In genomic region chr9:81535542-81536241, GRCh38 we compare ENCODE assay signal across 15 cellular contexts.
DNase-seq lines count a peak whose midpoint lies in the region; ATAC-seq, FAIRE-seq and TF ChIP-seq lines count a peak whose summit lies in the region.
"Had no signal": no experiment of that assay in that cellular context is flagged by ENCODE, and none has a peak within 500 bp of the region (broad histone marks: within the 10 kb centered on the region; RNA-seq: fewer than 3 reads in every experiment).

No MANE protein-coding gene starts in this region.

- H3K9me3 Mint-ChIP-seq in naive thymus-derived CD8-positive, alpha-beta T cell, result peaks cover 0 to 8% (median 0%) of the 10 kb centered on the region in 9 donors
- H3K9me3 Mint-ChIP-seq: activated T-helper 1 cell treated with anti-CD3 and anti-CD28 coated beads, Interleukin-12 subunit alpha, Interleukin-12 subunit beta, Interleukin-2, Interleukin-4 antibody, amounts not matched to agents 30 ng/mL and 10 ng/mL and 1 ng/mL, durations not matched to agents 14 hours and 24 hours and 36 hours had no signal

- H3K27ac ChIP-seq in endothelial cell of umbilical vein (ENCODE audit: insufficient read depth, low read depth, low read length), result no peak overlapping the region
- no peak overlapping the region for H3K27ac ChIP-seq in pancreas
- H3K27ac ChIP-seq in psoas muscle, result no peak overlapping the region
- H3K27ac ChIP-seq: cardiac muscle cell, lower lobe of right lung, parathyroid adenoma had no signal

- no peaks in the 10 kb centered on the region for H3K36me3 Mint-ChIP-seq in naive thymus-derived CD8-positive, alpha-beta T cell

- no peak for TF ChIP-seq POLR2A in endothelial cell of umbilical vein (IDR thresholded peaks at IDR 0.05; ENCODE audit: low read depth, low read length)

- H3K4me1 ChIP-seq in endothelial cell of umbilical vein (ENCODE audit: control insufficient read depth, extremely low read depth, insufficient read depth, low read length) (no peaks in the 10 kb centered on the region), pancreas (peaks cover 0 to 9% (median 0%) of the 10 kb centered on the region in 3 donors), psoas muscle (peaks cover 18% of the 10 kb centered on the region)
- H3K4me1 ChIP-seq: lower lobe of right lung, parathyroid adenoma had no signal

- no TSS peak for BruUV-seq in endothelial cell of umbilical vein (replicated peaks; lab: Mats Ljungman, UMichigan)

- H3K9me1 ChIP-seq in endothelial cell of umbilical vein (replicated peaks; ENCODE audit: control insufficient read depth, extremely low read depth, insufficient read depth, low read length), result no peaks in the 10 kb centered on the region

- POLR2A ChIA-PET in endothelial cell of umbilical vein (lab: Charles Lee), result no interaction called here
- POLR2A ChIA-PET in naive thymus-derived CD8-positive, alpha-beta T cell (lab: Charles Lee), result no interaction called here

- H3K9ac ChIP-seq in endothelial cell of umbilical vein (replicated peaks; ENCODE audit: extremely low read depth, insufficient read depth, low read length), result no peak overlapping the region
- H3K9ac ChIP-seq: parathyroid adenoma had no signal

- H3K4me2 ChIP-seq in endothelial cell of umbilical vein (ENCODE audit: insufficient read depth, low read length), result no peak overlapping the region

- H2AFZ ChIP-seq in endothelial cell of umbilical vein (ENCODE audit: low read depth, low read length), result no peak overlapping the region
- H2AFZ ChIP-seq: parathyroid adenoma had no signal

- dilution Hi-C loops in endothelial cell of umbilical vein (cut with MboI; ENCODE audit: extremely low pct_ligation_motif_present, low sequenced_read_pairs), result no loop called here

- intact Hi-C loops in endothelial cell of umbilical vein (cut with micrococcal nuclease) (no loop called here), pancreas (cut with DNase I) (no loop called here), psoas muscle (cut with DNase I) (no loop called here)

- FAIRE-seq in HTR-8/SVneo (lab: Jason Lieb, UNC) (no peak), endothelial cell of umbilical vein (lab: Jason Lieb, UNC) (peak; percentile 8), pancreas (lab: Jason Lieb, UNC) (no peak)
- FAIRE-seq: GM12891 had no signal

- no peaks in the 10 kb centered on the region for H4K20me1 ChIP-seq in endothelial cell of umbilical vein (replicated peaks; ENCODE audit: control insufficient read depth, extremely low read depth, insufficient read depth, low read length)

- no peak overlapping the region for H3K27ac Mint-ChIP-seq in naive thymus-derived CD8-positive, alpha-beta T cell
- H3K27ac Mint-ChIP-seq: activated T-helper 1 cell treated with anti-CD3 and anti-CD28 coated beads, Interleukin-12 subunit alpha, Interleukin-12 subunit beta, Interleukin-2, Interleukin-4 antibody, amounts not matched to agents 30 ng/mL and 10 ng/mL and 1 ng/mL, durations not matched to agents 14 hours and 24 hours and 36 hours had no signal

- H3K36me3 ChIP-seq in endothelial cell of umbilical vein (ENCODE audit: control insufficient read depth in 2 of 2, extremely low read depth in 1 of 2, insufficient read depth in 2 of 2, low read length in 2 of 2) (no peaks in the 10 kb centered on the region), pancreas (no peaks in the 10 kb centered on the region), psoas muscle (ENCODE audit: insufficient read depth in 1 of 2, low read depth in 1 of 2) (no peaks in the 10 kb centered on the region)
- H3K36me3 ChIP-seq: cardiac muscle cell, lower lobe of right lung had no signal

- ATAC-seq in pancreas (peak; percentile 66 to 89 (median 76)), psoas muscle (no peak), GM19035 (IDR thresholded peaks at IDR 0.05; ENCODE audit: unreplicated experiment) (no peak)
- ATAC-seq in naive thymus-derived CD8-positive, alpha-beta T cell, result no peak
- ATAC-seq: lower lobe of right lung, Right ventricle myocardium inferior had no signal

- DNase-seq in HTR-8/SVneo (ENCODE audit: insufficient read length, low spot score) (peak; percentile 57), NCI-H82 treated with DMSO at 0.1 percent for 48 hours (lab: John Stamatoyannopoulos, UW; ENCODE audit: unreplicated experiment) (peak; percentile 77), endothelial cell of umbilical vein (ENCODE audit: low read depth, low spot score) (no peak), pancreas (no peak), psoas muscle (no peak)
- DNase-seq in naive thymus-derived CD8-positive, alpha-beta T cell, result no peak
- DNase-seq: lower lobe of right lung; NCI-H1694; stimulated activated CD4-positive, alpha-beta T cell treated with anti-CD3 and anti-CD28 coated beads, Interleukin-4, amount 100 ng/mL, for 4 hours had no signal

- no peak overlapping the region for H3K4me3 Mint-ChIP-seq in naive thymus-derived CD8-positive, alpha-beta T cell
- H3K4me3 Mint-ChIP-seq: activated T-helper 1 cell treated with anti-CD3 and anti-CD28 coated beads, Interleukin-12 subunit alpha, Interleukin-12 subunit beta, Interleukin-2, Interleukin-4 antibody, amounts not matched to agents 30 ng/mL and 10 ng/mL and 1 ng/mL, durations not matched to agents 14 hours and 24 hours and 36 hours had no signal

- H3K79me2 ChIP-seq in endothelial cell of umbilical vein (ENCODE audit: control insufficient read depth, insufficient read depth, low read length), result no peaks in the 10 kb centered on the region
- H3K79me2 ChIP-seq: parathyroid adenoma had no signal

- H3K4me1 Mint-ChIP-seq in naive thymus-derived CD8-positive, alpha-beta T cell, result peaks cover 0 to 3% (median 0%) of the 10 kb centered on the region in 4 donors

- TF ChIP-seq CTCF in endothelial cell of umbilical vein (IDR thresholded peaks at IDR 0.05; ENCODE audit: extremely low read depth in 1 of 2, insufficient read depth in 1 of 2, low read depth in 1 of 2, low read length in 2 of 2) (no peak), pancreas (IDR thresholded peaks at IDR 0.05) (no peak), psoas muscle (IDR thresholded peaks at IDR 0.05) (no peak)

- H3K4me3 ChIP-seq in endothelial cell of umbilical vein (replicated peaks in 1 of 3; ENCODE audit: insufficient read depth in 1 of 3, low read depth in 1 of 3, low read length in 3 of 3), result no peak overlapping the region
- no peak overlapping the region for H3K4me3 ChIP-seq in pancreas
- no peak overlapping the region for H3K4me3 ChIP-seq in psoas muscle
- H3K4me3 ChIP-seq: cardiac muscle cell, lower lobe of right lung had no signal

- H3K27me3 Mint-ChIP-seq in naive thymus-derived CD8-positive, alpha-beta T cell, result peaks cover 0 to 11% (median 2%) of the 10 kb centered on the region in 5 donors

- WGBS in pancreas, 2 donors, result 52 to 55% methylated on average over 9 of the region's 9 CpGs
- WGBS in psoas muscle, 3 donors, result 92 to 94% (median 93%) methylated on average over 9 of the region's 9 CpGs

- H3K27me3 ChIP-seq in endothelial cell of umbilical vein (ENCODE audit: control insufficient read depth in 2 of 2, insufficient read depth in 2 of 2, low read length in 2 of 2) (no peaks in the 10 kb centered on the region), pancreas (no peaks in the 10 kb centered on the region), psoas muscle (ENCODE audit: insufficient read depth in 3 of 3, low read length in 2 of 3) (no peaks in the 10 kb centered on the region)

- H3K9me3 ChIP-seq in endothelial cell of umbilical vein (replicated peaks; ENCODE audit: control insufficient read depth, insufficient read depth, low read length) (no peaks in the 10 kb centered on the region), pancreas (no peaks in the 10 kb centered on the region), psoas muscle (no peaks in the 10 kb centered on the region)
- H3K9me3 ChIP-seq: lower lobe of right lung had no signal

- CTCF ChIA-PET in endothelial cell of umbilical vein (lab: Charles Lee), result no interaction called here

TF ChIP-seq in endothelial cell of umbilical vein, 7 proteins besides CTCF, POLR2A, EP300 and RAD21:
- TF ChIP-seq MAX (IDR thresholded peaks at IDR 0.05; ENCODE audit: insufficient read depth, insufficient read length) (no peak), GATA2 (IDR thresholded peaks at IDR 0.05; ENCODE audit: insufficient read depth, insufficient read length, low read depth, low read length) (no peak), EZH2 (IDR thresholded peaks at IDR 0.05; ENCODE audit: borderline replicate concordance, low read depth, low read length, severe bottlenecking) (no peak), MYC (IDR thresholded peaks at IDR 0.05; ENCODE audit: low read depth, low read length) (no peak), FOS (IDR thresholded peaks at IDR 0.05; ENCODE audit: borderline replicate concordance, insufficient read depth, low read length) (no peak), POLR2AphosphoS5 (IDR thresholded peaks at IDR 0.05; ENCODE audit: insufficient read depth, low read depth, low read length) (no peak), JUN (IDR thresholded peaks at IDR 0.05; ENCODE audit: borderline replicate concordance, insufficient read depth, insufficient read length, low read depth) (no peak)

Comparison
In these comparisons a context has a peak if more than half of its experiments do, and no peak if none do; other contexts are left out.
1. DNase-seq: peak in HTR-8/SVneo (single experiment) and NCI-H82 treated with DMSO at 0.1 percent for 48 hours (single experiment); none in endothelial cell of umbilical vein (single experiment), pancreas (0 of 6), naive thymus-derived CD8-positive, alpha-beta T cell (0 of 10) and psoas muscle (0 of 2).
2. ATAC-seq: peak in pancreas (4 of 4); none in naive thymus-derived CD8-positive, alpha-beta T cell (0 of 2), psoas muscle (0 of 4) and GM19035 (single experiment).